In the genomic region with DNA sequence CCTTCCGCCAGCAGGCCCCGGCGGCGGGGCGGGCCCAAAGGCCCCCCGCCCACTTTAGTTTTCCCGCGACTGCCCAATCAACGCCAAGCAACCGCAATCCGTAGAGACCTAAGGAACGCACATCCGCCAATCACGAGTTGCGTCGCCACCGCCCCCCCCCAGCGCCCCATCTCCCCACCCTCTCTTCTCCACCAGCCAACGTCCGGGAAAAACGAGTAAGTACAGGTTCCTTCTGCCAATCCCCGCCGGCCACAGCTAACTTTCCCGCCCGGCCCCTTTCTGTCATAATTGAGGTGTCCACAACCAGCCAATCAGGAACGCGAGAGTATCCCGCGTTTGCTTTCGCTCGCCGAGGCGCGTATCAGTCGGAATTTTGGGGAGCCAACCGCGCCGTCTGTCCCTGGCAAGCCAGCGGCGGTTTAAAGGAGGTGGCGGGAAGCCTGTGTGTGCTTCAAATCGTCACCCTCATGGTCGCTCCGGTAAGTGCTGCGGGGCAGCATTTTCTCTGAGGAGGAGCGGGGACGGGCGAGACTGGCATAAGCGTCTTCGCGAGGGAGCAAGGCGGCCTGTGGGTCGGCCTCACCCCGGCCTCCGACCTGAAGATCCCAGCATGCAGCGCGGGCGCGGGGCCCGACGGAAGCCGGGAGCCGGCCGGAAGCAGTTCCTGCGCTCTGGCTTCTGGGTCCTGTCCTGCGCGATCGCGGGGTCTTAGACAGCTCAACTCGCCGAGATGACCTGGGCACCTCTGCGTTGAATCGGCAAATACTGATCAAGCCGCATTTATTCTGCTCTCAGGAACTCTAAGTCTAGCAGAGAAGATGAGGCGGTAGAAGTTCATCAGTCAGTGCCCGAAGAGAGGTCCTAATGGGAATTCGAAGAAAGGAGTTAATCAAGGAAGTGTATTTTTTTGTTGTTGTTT, we compare ENCODE assay signal across 1 cellular context.
TF ChIP-seq lines count a peak whose summit lies in the region.

A gene with protein sequence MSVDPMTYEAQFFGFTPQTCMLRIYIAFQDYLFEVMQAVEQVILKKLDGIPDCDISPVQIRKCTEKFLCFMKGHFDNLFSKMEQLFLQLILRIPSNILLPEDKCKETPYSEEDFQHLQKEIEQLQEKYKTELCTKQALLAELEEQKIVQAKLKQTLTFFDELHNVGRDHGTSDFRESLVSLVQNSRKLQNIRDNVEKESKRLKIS (plus strand): TSS at position 361 of the 919 bp plus-strand sequence. CDS start 2,297 bp downstream, outside the sequence.

TF ChIP-seq in GM12878, 131 proteins besides CTCF, POLR2A, EP300 and RAD21 (continued from another document and continues in another):
- TF ChIP-seq, protein P1, sequence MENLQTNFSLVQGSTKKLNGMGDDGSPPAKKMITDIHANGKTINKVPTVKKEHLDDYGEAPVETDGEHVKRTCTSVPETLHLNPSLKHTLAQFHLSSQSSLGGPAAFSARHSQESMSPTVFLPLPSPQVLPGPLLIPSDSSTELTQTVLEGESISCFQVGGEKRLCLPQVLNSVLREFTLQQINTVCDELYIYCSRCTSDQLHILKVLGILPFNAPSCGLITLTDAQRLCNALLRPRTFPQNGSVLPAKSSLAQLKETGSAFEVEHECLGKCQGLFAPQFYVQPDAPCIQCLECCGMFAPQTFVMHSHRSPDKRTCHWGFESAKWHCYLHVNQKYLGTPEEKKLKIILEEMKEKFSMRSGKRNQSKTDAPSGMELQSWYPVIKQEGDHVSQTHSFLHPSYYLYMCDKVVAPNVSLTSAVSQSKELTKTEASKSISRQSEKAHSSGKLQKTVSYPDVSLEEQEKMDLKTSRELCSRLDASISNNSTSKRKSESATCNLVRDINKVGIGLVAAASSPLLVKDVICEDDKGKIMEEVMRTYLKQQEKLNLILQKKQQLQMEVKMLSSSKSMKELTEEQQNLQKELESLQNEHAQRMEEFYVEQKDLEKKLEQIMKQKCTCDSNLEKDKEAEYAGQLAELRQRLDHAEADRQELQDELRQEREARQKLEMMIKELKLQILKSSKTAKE (IDR thresholded peaks at IDR 0.05; ENCODE audit: low read depth, poor library complexity, severe bottlenecking): peak; percentile 32
- TF ChIP-seq ESRRA (IDR thresholded peaks at IDR 0.05; ENCODE audit: low read length) (no peak; the same call in 1 of the 2 replicates), TBL1XR1 (IDR thresholded peaks at IDR 0.05; ENCODE audit: low read depth, low read length) (no peak), HDAC6 (IDR thresholded peaks at IDR 0.05; ENCODE audit: unreplicated experiment) (no peak), TAF1 (IDR thresholded peaks at IDR 0.05; ENCODE audit: borderline replicate concordance, low read depth, low read length) (peak; percentile 70), MXI1 (IDR thresholded peaks at IDR 0.05; ENCODE audit: low read depth, low read length) (peak; percentile 81), ZSCAN29 (IDR thresholded peaks at IDR 0.05) (no peak), ZNF622 (IDR thresholded peaks at IDR 0.05) (no peak), SP1 (IDR thresholded peaks at IDR 0.05; ENCODE audit: low read depth, low read length) (peak; percentile 83), CHD1 (IDR thresholded peaks at IDR 0.05; ENCODE audit: low read depth, low read length) (0 out of 2 replicates have a peak, but pooled peaks have one; percentile 50), PAX8 (IDR thresholded peaks at IDR 0.05) (no peak), PML (IDR thresholded peaks at IDR 0.05; ENCODE audit: low read length) (peak; percentile 85), FOXK2 (IDR thresholded peaks at IDR 0.05) (no peak), JUNB (IDR thresholded peaks at IDR 0.05) (no peak), SIX5 (IDR thresholded peaks at IDR 0.05; ENCODE audit: low read depth, low read length, severe bottlenecking) (peak; percentile 45), CBX3 (IDR thresholded peaks at IDR 0.05; ENCODE audit: borderline replicate concordance, low read depth) (no peak), SIN3A (IDR thresholded peaks at IDR 0.05; ENCODE audit: low read depth, low read length) (peak; percentile 94), NRF1 (conservative IDR thresholded peaks at IDR 0.05; ENCODE audit: low read depth, low read length) (no peak), NFYA (IDR thresholded peaks at IDR 0.05; ENCODE audit: borderline replicate concordance, low read depth, low read length) (no peak), NR2C1 (IDR thresholded peaks at IDR 0.05) (peak; percentile 89), TCF12 (IDR thresholded peaks at IDR 0.05; ENCODE audit: low read depth, low read length) (0 out of 2 replicates have a peak, but pooled peaks have one; percentile 45), BMI1 (IDR thresholded peaks at IDR 0.05; ENCODE audit: borderline replicate concordance) (no peak), SMARCA5 (IDR thresholded peaks at IDR 0.05) (peak; percentile 99), POLR2AphosphoS5 (IDR thresholded peaks at IDR 0.05; ENCODE audit: low read length) (peak; percentile 87), EGR1 (IDR thresholded peaks at IDR 0.05; ENCODE audit: borderline replicate concordance in 1 of 2, low read depth in 2 of 2, low read length in 2 of 2) (peak in 1 of 2 experiments; percentile 22; a peak in 1 of 3 replicates), NFIC (IDR thresholded peaks at IDR 0.05; ENCODE audit: low read depth, low read length) (0 out of 2 replicates have a peak, but pooled peaks have one; percentile 15), MYC (IDR thresholded peaks at IDR 0.05; ENCODE audit: insufficient read depth, insufficient read length, insufficient replicate concordance, low read length, severe bottlenecking) (peak; percentile 43)
- TF ChIP-seq, protein P2, sequence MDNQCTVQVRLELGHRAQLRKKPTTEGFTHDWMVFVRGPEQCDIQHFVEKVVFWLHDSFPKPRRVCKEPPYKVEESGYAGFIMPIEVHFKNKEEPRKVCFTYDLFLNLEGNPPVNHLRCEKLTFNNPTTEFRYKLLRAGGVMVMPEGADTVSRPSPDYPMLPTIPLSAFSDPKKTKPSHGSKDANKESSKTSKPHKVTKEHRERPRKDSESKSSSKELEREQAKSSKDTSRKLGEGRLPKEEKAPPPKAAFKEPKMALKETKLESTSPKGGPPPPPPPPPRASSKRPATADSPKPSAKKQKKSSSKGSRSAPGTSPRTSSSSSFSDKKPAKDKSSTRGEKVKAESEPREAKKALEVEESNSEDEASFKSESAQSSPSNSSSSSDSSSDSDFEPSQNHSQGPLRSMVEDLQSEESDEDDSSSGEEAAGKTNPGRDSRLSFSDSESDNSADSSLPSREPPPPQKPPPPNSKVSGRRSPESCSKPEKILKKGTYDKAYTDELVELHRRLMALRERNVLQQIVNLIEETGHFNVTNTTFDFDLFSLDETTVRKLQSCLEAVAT (IDR thresholded peaks at IDR 0.05): peak; percentile 36
- TF ChIP-seq, protein P3, sequence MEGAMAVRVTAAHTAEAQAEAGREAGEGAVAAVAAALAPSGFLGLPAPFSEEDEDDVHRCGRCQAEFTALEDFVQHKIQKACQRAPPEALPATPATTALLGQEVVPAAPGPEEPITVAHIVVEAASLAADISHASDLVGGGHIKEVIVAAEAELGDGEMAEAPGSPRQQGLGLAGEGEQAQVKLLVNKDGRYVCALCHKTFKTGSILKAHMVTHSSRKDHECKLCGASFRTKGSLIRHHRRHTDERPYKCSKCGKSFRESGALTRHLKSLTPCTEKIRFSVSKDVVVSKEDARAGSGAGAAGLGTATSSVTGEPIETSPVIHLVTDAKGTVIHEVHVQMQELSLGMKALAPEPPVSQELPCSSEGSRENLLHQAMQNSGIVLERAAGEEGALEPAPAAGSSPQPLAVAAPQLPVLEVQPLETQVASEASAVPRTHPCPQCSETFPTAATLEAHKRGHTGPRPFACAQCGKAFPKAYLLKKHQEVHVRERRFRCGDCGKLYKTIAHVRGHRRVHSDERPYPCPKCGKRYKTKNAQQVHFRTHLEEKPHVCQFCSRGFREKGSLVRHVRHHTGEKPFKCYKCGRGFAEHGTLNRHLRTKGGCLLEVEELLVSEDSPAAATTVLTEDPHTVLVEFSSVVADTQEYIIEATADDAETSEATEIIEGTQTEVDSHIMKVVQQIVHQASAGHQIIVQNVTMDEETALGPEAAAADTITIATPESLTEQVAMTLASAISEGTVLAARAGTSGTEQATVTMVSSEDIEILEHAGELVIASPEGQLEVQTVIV (IDR thresholded peaks at IDR 0.05; ENCODE audit: borderline replicate concordance, partially characterized antibody): no peak
- TF ChIP-seq, protein P4, sequence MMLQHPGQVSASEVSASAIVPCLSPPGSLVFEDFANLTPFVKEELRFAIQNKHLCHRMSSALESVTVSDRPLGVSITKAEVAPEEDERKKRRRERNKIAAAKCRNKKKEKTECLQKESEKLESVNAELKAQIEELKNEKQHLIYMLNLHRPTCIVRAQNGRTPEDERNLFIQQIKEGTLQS (IDR thresholded peaks at IDR 0.05; ENCODE audit: borderline replicate concordance, extremely low read depth, low read depth, low read length): no peak
- TF ChIP-seq, protein P5, sequence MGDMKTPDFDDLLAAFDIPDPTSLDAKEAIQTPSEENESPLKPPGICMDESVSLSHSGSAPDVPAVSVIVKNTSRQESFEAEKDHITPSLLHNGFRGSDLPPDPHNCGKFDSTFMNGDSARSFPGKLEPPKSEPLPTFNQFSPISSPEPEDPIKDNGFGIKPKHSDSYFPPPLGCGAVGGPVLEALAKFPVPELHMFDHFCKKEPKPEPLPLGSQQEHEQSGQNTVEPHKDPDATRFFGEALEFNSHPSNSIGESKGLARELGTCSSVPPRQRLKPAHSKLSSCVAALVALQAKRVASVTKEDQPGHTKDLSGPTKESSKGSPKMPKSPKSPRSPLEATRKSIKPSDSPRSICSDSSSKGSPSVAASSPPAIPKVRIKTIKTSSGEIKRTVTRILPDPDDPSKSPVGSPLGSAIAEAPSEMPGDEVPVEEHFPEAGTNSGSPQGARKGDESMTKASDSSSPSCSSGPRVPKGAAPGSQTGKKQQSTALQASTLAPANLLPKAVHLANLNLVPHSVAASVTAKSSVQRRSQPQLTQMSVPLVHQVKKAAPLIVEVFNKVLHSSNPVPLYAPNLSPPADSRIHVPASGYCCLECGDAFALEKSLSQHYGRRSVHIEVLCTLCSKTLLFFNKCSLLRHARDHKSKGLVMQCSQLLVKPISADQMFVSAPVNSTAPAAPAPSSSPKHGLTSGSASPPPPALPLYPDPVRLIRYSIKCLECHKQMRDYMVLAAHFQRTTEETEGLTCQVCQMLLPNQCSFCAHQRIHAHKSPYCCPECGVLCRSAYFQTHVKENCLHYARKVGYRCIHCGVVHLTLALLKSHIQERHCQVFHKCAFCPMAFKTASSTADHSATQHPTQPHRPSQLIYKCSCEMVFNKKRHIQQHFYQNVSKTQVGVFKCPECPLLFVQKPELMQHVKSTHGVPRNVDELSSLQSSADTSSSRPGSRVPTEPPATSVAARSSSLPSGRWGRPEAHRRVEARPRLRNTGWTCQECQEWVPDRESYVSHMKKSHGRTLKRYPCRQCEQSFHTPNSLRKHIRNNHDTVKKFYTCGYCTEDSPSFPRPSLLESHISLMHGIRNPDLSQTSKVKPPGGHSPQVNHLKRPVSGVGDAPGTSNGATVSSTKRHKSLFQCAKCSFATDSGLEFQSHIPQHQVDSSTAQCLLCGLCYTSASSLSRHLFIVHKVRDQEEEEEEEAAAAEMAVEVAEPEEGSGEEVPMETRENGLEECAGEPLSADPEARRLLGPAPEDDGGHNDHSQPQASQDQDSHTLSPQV (IDR thresholded peaks at IDR 0.05): no peak
- TF ChIP-seq, protein P6, sequence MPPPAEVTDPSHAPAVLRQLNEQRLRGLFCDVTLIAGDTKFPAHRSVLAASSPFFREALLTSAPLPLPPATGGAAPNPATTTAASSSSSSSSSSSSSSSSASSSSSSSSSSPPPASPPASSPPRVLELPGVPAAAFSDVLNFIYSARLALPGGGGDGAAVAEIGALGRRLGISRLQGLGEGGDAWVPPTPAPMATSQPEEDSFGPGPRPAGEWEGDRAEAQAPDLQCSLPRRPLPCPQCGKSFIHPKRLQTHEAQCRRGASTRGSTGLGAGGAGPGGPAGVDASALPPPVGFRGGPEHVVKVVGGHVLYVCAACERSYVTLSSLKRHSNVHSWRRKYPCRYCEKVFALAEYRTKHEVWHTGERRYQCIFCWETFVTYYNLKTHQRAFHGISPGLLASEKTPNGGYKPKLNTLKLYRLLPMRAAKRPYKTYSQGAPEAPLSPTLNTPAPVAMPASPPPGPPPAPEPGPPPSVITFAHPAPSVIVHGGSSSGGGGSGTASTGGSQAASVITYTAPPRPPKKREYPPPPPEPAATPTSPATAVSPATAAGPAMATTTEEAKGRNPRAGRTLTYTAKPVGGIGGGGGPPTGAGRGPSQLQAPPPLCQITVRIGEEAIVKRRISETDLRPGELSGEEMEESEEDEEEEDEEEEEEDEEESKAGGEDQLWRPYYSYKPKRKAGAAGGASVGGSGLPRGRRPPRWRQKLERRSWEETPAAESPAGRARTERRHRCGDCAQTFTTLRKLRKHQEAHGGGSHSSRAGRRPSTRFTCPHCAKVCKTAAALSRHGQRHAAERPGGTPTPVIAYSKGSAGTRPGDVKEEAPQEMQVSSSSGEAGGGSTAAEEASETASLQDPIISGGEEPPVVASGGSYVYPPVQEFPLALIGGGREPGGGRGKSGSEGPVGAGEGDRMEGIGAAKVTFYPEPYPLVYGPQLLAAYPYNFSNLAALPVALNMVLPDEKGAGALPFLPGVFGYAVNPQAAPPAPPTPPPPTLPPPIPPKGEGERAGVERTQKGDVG (CRISPR knock-in tag; IDR thresholded peaks at IDR 0.05): no peak
- TF ChIP-seq, protein P7, sequence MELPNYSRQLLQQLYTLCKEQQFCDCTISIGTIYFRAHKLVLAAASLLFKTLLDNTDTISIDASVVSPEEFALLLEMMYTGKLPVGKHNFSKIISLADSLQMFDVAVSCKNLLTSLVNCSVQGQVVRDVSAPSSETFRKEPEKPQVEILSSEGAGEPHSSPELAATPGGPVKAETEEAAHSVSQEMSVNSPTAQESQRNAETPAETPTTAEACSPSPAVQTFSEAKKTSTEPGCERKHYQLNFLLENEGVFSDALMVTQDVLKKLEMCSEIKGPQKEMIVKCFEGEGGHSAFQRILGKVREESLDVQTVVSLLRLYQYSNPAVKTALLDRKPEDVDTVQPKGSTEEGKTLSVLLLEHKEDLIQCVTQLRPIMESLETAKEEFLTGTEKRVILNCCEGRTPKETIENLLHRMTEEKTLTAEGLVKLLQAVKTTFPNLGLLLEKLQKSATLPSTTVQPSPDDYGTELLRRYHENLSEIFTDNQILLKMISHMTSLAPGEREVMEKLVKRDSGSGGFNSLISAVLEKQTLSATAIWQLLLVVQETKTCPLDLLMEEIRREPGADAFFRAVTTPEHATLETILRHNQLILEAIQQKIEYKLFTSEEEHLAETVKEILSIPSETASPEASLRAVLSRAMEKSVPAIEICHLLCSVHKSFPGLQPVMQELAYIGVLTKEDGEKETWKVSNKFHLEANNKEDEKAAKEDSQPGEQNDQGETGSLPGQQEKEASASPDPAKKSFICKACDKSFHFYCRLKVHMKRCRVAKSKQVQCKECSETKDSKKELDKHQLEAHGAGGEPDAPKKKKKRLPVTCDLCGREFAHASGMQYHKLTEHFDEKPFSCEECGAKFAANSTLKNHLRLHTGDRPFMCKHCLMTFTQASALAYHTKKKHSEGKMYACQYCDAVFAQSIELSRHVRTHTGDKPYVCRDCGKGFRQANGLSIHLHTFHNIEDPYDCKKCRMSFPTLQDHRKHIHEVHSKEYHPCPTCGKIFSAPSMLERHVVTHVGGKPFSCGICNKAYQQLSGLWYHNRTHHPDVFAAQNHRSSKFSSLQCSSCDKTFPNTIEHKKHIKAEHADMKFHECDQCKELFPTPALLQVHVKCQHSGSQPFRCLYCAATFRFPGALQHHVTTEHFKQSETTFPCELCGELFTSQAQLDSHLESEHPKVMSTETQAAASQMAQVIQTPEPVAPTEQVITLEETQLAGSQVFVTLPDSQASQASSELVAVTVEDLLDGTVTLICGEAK (IDR thresholded peaks at IDR 0.05; ENCODE audit: borderline replicate concordance): peak; percentile 88
